Comparison of ENCODE assay signal across 17 cellular contexts in genomic region chr18:40555914-40556313, GRCh38.
DNase-seq lines count a peak whose midpoint lies in the region; ATAC-seq and TF ChIP-seq lines count a peak whose summit lies in the region.
"Had no signal": no experiment of that assay in that cellular context is flagged by ENCODE, and none has a peak within 500 bp of the region (broad histone marks: within the 10 kb centered on the region; RNA-seq: fewer than 3 reads in every experiment).

No MANE protein-coding gene starts in this region.

- H3K4me1 ChIP-seq in SK-N-SH (ENCODE audit: control insufficient read depth in 1 of 2, insufficient read depth in 2 of 2, low read depth in 1 of 2, low read length in 1 of 2) = no peaks in the 10 kb centered on the region; a peak in 1 of 4 replicates
- no peaks in the 10 kb centered on the region for H3K4me1 ChIP-seq in aorta (ENCODE audit: control insufficient read depth in 1 of 2, insufficient read depth in 2 of 2, low read length in 2 of 2)

- no peak overlapping the region for H3K4me3 ChIP-seq in AG04450 (ENCODE audit: low read depth, low read length)
- no peak overlapping the region for H3K4me3 ChIP-seq in SK-N-SH (ENCODE audit: low read depth in 2 of 2, low read length in 1 of 2)
- no peak overlapping the region for H3K4me3 ChIP-seq in epithelial cell of esophagus (ENCODE audit: low read length)
- no peak overlapping the region for H3K4me3 ChIP-seq in aorta (ENCODE audit: low read length in 2 of 2)

- CTCF ChIA-PET in AG04450 (lab: Charles Lee) = interaction anchor here (0.5 kb wide), 1 partner anchor 799 kb away, joined by 4 read pairs; no protein-coding TSS in a partner anchor
- CTCF ChIA-PET in SK-N-SH (lab: Yijun Ruan, JAX) = no interaction called here

- H3K36me3 ChIP-seq in SK-N-SH (replicated peaks in 1 of 2; ENCODE audit: control insufficient read depth in 1 of 2, insufficient read depth in 2 of 2, low read length in 1 of 2) = no peaks in the 10 kb centered on the region
- H3K36me3 ChIP-seq in aorta (ENCODE audit: control insufficient read depth in 1 of 2, insufficient read depth in 2 of 2, low read length in 1 of 2) = no peaks in the 10 kb centered on the region

- no peaks in the 10 kb centered on the region for H3F3A ChIP-seq in SK-N-SH (replicated peaks; ENCODE audit: insufficient read depth)

- intact Hi-C loops in aorta (cut with DNase I) = no loop called here

- TF ChIP-seq CTCF in AG04450 (IDR thresholded peaks at IDR 0.05; ENCODE audit: low read depth, low read length) (no peak), SK-N-SH (IDR thresholded peaks at IDR 0.05) (no peak), epithelial cell of esophagus (IDR thresholded peaks at IDR 0.05; ENCODE audit: insufficient read depth, low read depth, low read length, missing control alignments) (no peak)

- TF ChIP-seq RAD21 in SK-N-SH (IDR thresholded peaks at IDR 0.05; ENCODE audit: low read length) = no peak

- no peak for ATAC-seq in GM21360 (IDR thresholded peaks at IDR 0.05; ENCODE audit: unreplicated experiment)
- ATAC-seq in aorta (ENCODE audit: low FRiP score) = no peak
- ATAC-seq in HG03565 (IDR thresholded peaks at IDR 0.05; ENCODE audit: unreplicated experiment) = no peak

- no peaks in the 10 kb centered on the region for H3K9me2 ChIP-seq in SK-N-SH

- H4K20me1 ChIP-seq in SK-N-SH (ENCODE audit: insufficient read depth) = no peaks in the 10 kb centered on the region

- H3K27ac ChIP-seq in AG04450 (ENCODE audit: low read depth, low read length) = no peak overlapping the region
- H3K27ac ChIP-seq in SK-N-SH (ENCODE audit: low read depth in 2 of 2, low read length in 1 of 2) = peak overlapping the region; percentile 28 to 40; a peak in 2 of 4 replicates
- no peak overlapping the region for H3K27ac ChIP-seq in aorta (ENCODE audit: low read depth in 1 of 2, low read length in 2 of 2)
- H3K27ac ChIP-seq: C4-2B, RWPE1 had no signal

- H2AFZ ChIP-seq in SK-N-SH (ENCODE audit: low read depth) = peak overlapping the region; percentile 43; the same call in 1 of the 2 replicates

- no peak for TF ChIP-seq EP300 in SK-N-SH (IDR thresholded peaks at IDR 0.05; ENCODE audit: borderline replicate concordance in 1 of 2, low read depth in 1 of 2, low read length in 1 of 2)

- POLR2A ChIA-PET in AG04450 (lab: Yijun Ruan, JAX) = interaction anchor here (0.7 kb wide), 1 partner anchor 298 kb away, joined by 3 read pairs; no protein-coding TSS in a partner anchor
- POLR2A ChIA-PET in SK-N-SH (lab: Yijun Ruan, JAX) = no interaction called here

- H3K9me3 ChIP-seq in AG04450 (ENCODE audit: control insufficient read depth, insufficient read depth, low read length) (no peaks in the 10 kb centered on the region), SK-N-SH (no peaks in the 10 kb centered on the region), aorta (ENCODE audit: control insufficient read depth, low read length) (no peaks in the 10 kb centered on the region)

- 71% methylated on average over 4 of the region's 4 CpGs for WGBS in SK-N-SH (ENCODE audit: low lambda C conversion rate)
- WGBS in aorta, 2 donors = 89 to 90% methylated on average over 4 of the region's 4 CpGs

- no peaks in the 10 kb centered on the region for H3K79me2 ChIP-seq in SK-N-SH (ENCODE audit: insufficient read depth)

- H3K27me3 ChIP-seq in AG04450 (ENCODE audit: control insufficient read depth, insufficient read depth, low read length) (no peaks in the 10 kb centered on the region), SK-N-SH (ENCODE audit: insufficient read depth) (no peaks in the 10 kb centered on the region), aorta (ENCODE audit: control insufficient read depth in 1 of 2, insufficient read depth in 2 of 2, low read length in 1 of 2) (no peaks in the 10 kb centered on the region)

- DNase-seq in AG04450 (ENCODE audit: low read depth, low spot score) (peak; percentile 20), SK-N-SH (no peak), epithelial cell of esophagus (ENCODE audit: low read depth) (peak; percentile 7), left kidney (ENCODE audit: low read depth, low spot score) (peak; percentile 8), GOT3 (lab: John Stamatoyannopoulos, UW) (no peak), aorta (no peak)
- DNase-seq: DMS 273 treated with DMSO at 0.1 percent for 48 hours, GF-D8, HFFc6, Karpas-422, NCI-H1417 treated with DMSO at 0.1 percent for 48 hours, NCI-H1930, NCI-H446 had no signal

- H3K9ac ChIP-seq in SK-N-SH = no peak overlapping the region

- H3K4me2 ChIP-seq in SK-N-SH = no peak overlapping the region

TF ChIP-seq in SK-N-SH, 30 proteins besides CTCF, POLR2A, EP300 and RAD21:
- TF ChIP-seq GATA2 (CRISPR knock-in tag; IDR thresholded peaks at IDR 0.05) (no peak), TEAD4 (IDR thresholded peaks at IDR 0.05; ENCODE audit: borderline replicate concordance, insufficient read depth) (no peak), TCF12 (IDR thresholded peaks at IDR 0.05) (no peak), TAF1 (IDR thresholded peaks at IDR 0.05; ENCODE audit: borderline replicate concordance, low read depth, low read length) (no peak), CHD2 (IDR thresholded peaks at IDR 0.05; ENCODE audit: low read length, partially characterized antibody) (no peak), FOSL2 (IDR thresholded peaks at IDR 0.05; ENCODE audit: borderline replicate concordance, low read depth) (no peak), IRF3 (IDR thresholded peaks at IDR 0.05; ENCODE audit: low read depth, low read length) (no peak), MXI1 (IDR thresholded peaks at IDR 0.05; ENCODE audit: low read depth, low read length) (no peak), POLR2AphosphoS5 (IDR thresholded peaks at IDR 0.05; ENCODE audit: low read depth, low read length) (no peak), MAX (IDR thresholded peaks at IDR 0.05; ENCODE audit: low read depth) (no peak), SIN3A (IDR thresholded peaks at IDR 0.05; ENCODE audit: borderline replicate concordance, low read depth, low read length) (no peak), FOXJ3 (CRISPR knock-in tag; IDR thresholded peaks at IDR 0.05) (no peak), ELF1 (IDR thresholded peaks at IDR 0.05) (no peak), JUND (IDR thresholded peaks at IDR 0.05) (no peak), USF2 (IDR thresholded peaks at IDR 0.05; ENCODE audit: borderline replicate concordance, low read depth, low read length) (no peak), GABPA (IDR thresholded peaks at IDR 0.05; ENCODE audit: low read depth) (no peak), NRF1 (IDR thresholded peaks at IDR 0.05; ENCODE audit: low read depth, low read length) (no peak), FOXM1 (IDR thresholded peaks at IDR 0.05; ENCODE audit: low read depth) (no peak), SMC3 (IDR thresholded peaks at IDR 0.05; ENCODE audit: low read depth, low read length) (no peak), NFIC (IDR thresholded peaks at IDR 0.05; ENCODE audit: borderline replicate concordance) (no peak)

Comparison
In these comparisons a context has a peak if more than half of its experiments do, and no peak if none do; other contexts are left out.
1. DNase-seq: peak in AG04450 (single experiment), epithelial cell of esophagus (single experiment) and left kidney (single experiment); none in SK-N-SH (single experiment), GOT3 (single experiment) and aorta (0 of 2).
2. H3K27ac ChIP-seq: peak in SK-N-SH (2 of 2); none in AG04450 (single experiment) and aorta (0 of 2).